ENCODE assay signal across 15 cellular contexts in the genomic region with DNA sequence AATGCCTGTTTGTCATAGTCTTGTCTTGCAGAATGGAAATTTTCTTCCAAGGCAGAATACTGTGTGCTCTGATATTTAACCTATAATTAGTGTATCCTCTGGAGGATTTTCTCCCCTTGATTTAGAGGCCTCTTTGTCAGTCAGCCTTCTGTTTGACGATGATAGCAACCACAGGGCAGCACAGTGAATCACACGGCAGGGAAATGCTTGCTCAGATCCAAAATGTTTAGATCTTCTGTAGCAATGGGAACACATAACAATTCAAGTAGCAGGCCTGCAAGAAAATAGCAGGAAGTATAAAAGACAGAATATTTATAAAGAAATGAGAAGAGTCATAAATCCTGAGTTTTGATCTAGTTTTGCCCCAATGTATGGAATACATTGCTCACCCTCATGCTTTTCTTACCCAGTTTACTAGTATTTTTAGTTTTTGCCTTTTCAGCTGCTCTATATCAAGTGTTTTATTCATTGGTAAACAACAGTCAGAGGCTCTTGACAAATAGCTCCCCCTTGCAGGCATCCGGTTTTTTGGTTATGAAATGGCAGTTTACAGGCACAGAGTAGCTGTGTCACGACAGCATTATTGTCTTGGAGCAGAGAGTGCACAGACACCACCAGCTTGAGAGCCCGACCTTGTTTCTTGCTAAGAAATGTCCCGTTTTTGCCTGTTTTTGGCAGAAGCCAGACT.
DNase-seq lines count a peak whose midpoint lies in the region; ATAC-seq and TF ChIP-seq lines count a peak whose summit lies in the region.
"Had no signal": no experiment of that assay in that cellular context is flagged by ENCODE, and none has a peak within 500 bp of the region (broad histone marks: within the 10 kb centered on the region; RNA-seq: fewer than 3 reads in every experiment).

No MANE protein-coding gene starts in this region.

- CTCF ChIA-PET in A673 (lab: Charles Lee): interaction anchor here (0.6 to 2.8 kb wide), 3 partner anchors 38 to 451 kb away, joined by 4 to 16 read pairs (median 4); no protein-coding TSS in a partner anchor
- CTCF ChIA-PET in Panc1 (lab: Charles Lee): no interaction called here

- no peaks in the 10 kb centered on the region for H3K36me3 ChIP-seq in A673 (ENCODE audit: insufficient read depth, low read length, poor library complexity, severe bottlenecking)
- H3K36me3 ChIP-seq in Panc1 (ENCODE audit: control insufficient read depth, insufficient read depth, low read length): no peaks in the 10 kb centered on the region; the same call in 1 of the 2 replicates

- no peak for ATAC-seq in Panc1
- no peak for ATAC-seq in HG03460 (IDR thresholded peaks at IDR 0.05; ENCODE audit: unreplicated experiment)

- DNase-seq in A673 (ENCODE audit: low spot score) (peak; percentile 44), GM04503 (ENCODE audit: low read depth) (peak; percentile 16), Panc1 (ENCODE audit: low read depth, low spot score) (no peak), caudate nucleus (lab: John Stamatoyannopoulos, UW) (peak in 3 of 61 donors; percentile 3 to 24 (median 6)), GM19240 (ENCODE audit: insufficient read length, low spot score) (no peak)
- DNase-seq in NK-92 treated with Interleukin-12 subunit alpha and Interleukin-12 subunit beta, amount 100 ng/mL, for 24 hours (lab: John Stamatoyannopoulos, UW): no peak
- no peak for DNase-seq in stimulated activated CD4-positive, alpha-beta T cell treated with anti-CD3 and anti-CD28 coated beads, Interleukin-2, amount 100 ng/mL, for 48 hours
- DNase-seq: activated effector memory CD4-positive, alpha-beta T cell treated with anti-CD3 and anti-CD28 coated beads, Interleukin-2, amount 50 U/mL, for 16 hours; CD4-positive, alpha-beta T cell; effector CD8-positive, alpha-beta T cell; NCI-H146; stimulated activated naive CD4-positive, alpha-beta T cell treated with Interleukin-2 at 50 U/mL for 16 hours had no signal

- in situ Hi-C loops in Panc1 (cut with HindIII; ENCODE audit: low pct_unique_long_range_greater_than_20kb, low sequenced_read_pairs): no loop called here

- intact Hi-C loops in A673 (cut with micrococcal nuclease; ENCODE audit: unreplicated experiment) (loop anchor here (5.0 kb wide), 2 partner anchors 126 to 431 kb away; no protein-coding TSS in a partner anchor), Panc1 (cut with micrococcal nuclease; ENCODE audit: unreplicated experiment) (no loop called here)

- H3K4me1 ChIP-seq in A673 (ENCODE audit: insufficient read depth, low read length, poor library complexity, severe bottlenecking) (no peaks in the 10 kb centered on the region), Panc1 (ENCODE audit: control insufficient read depth, insufficient read depth, low read length) (no peaks in the 10 kb centered on the region; the same call in 1 of the 2 replicates)

- H3K27ac ChIP-seq in A673 (ENCODE audit: low read depth, low read length, poor library complexity, severe bottlenecking): no peak overlapping the region
- H3K27ac ChIP-seq in Panc1 (ENCODE audit: low read length): no peak overlapping the region
- H3K27ac ChIP-seq in caudate nucleus (ENCODE audit: low read depth, low read length): peak overlapping the region; percentile 11
- H3K27ac ChIP-seq: SK-N-MC had no signal

- H3K9me3 ChIP-seq in A673 (ENCODE audit: low read depth, low read length, poor library complexity, severe bottlenecking): no peaks in the 10 kb centered on the region
- no peaks in the 10 kb centered on the region for H3K9me3 ChIP-seq in Panc1 (ENCODE audit: control insufficient read depth, insufficient read depth, low read depth, low read length)

- POLR2A ChIA-PET in A673 (lab: Charles Lee; ENCODE audit: low non-redundant PET) (no interaction called here), Panc1 (lab: Charles Lee) (no interaction called here)

- H3K4me3 ChIP-seq in A673 (ENCODE audit: low read depth, low read length, poor library complexity, severe bottlenecking): no peak overlapping the region
- H3K4me3 ChIP-seq in Panc1 (ENCODE audit: low read depth in 2 of 2, low read length in 2 of 2): no peak overlapping the region
- H3K4me3 ChIP-seq: SK-N-MC, skin epidermis had no signal

- BruUV-seq in A673 (replicated peaks; lab: Mats Ljungman, UMichigan) (no TSS peak), Panc1 (replicated peaks; lab: Mats Ljungman, UMichigan) (no TSS peak)

- H3K27me3 ChIP-seq in A673 (replicated peaks; ENCODE audit: insufficient read depth, low read depth, low read length, poor library complexity): peaks cover 40% of the 10 kb centered on the region
- peaks cover 24% of the 10 kb centered on the region for H3K27me3 ChIP-seq in Panc1 (ENCODE audit: control insufficient read depth, insufficient read depth, low read length)

- TF ChIP-seq CTCF in A673 (conservative IDR thresholded peaks at IDR 0.05; ENCODE audit: low read depth, low read length) (0 out of 2 replicates have a peak, but pooled peaks have one; percentile 16), Panc1 (IDR thresholded peaks at IDR 0.05) (peak; percentile 16)

Comparison
In these comparisons a context has a peak if more than half of its experiments do, and no peak if none do; other contexts are left out.
1. DNase-seq: peak in A673 (single experiment) and GM04503 (single experiment); none in Panc1 (single experiment), NK-92 treated with Interleukin-12 subunit alpha and Interleukin-12 subunit beta, amount 100 ng/mL, for 24 hours (single experiment), GM19240 (single experiment) and stimulated activated CD4-positive, alpha-beta T cell treated with anti-CD3 and anti-CD28 coated beads, Interleukin-2, amount 100 ng/mL, for 48 hours (0 of 2).